ENCODE assay signal across 1 cellular context in the genomic region with DNA sequence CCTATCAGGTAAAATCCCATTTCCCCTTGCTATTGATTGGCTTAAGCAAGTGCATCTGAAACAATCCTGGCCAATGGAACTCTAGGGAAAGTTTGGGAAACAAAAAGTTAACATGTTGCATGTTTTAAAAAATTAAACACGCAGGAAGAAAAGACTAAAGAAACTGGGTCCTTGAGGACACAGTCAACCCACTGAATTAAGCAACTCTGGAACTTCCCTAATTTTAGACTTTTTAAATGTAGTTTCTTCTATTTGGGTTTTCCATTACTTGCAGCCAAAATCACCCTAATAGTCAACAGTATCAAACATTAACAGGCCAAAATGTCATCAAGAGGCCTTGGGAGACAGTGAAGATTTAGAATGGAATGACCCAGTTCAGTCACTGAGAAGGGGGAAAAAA.
TF ChIP-seq lines count a peak whose summit lies in the region.

No MANE protein-coding gene starts in this region.

TF ChIP-seq in IMR-90, 13 proteins besides CTCF, POLR2A, EP300 and RAD21 (continued from another document):
- TF ChIP-seq FOS (IDR thresholded peaks at IDR 0.05; ENCODE audit: low read depth, low read length) (no peak), CHD1 (IDR thresholded peaks at IDR 0.05; ENCODE audit: low read depth, low read length) (no peak), RFX5 (IDR thresholded peaks at IDR 0.05; ENCODE audit: low read depth, low read length) (no peak), SMC3 (IDR thresholded peaks at IDR 0.05; ENCODE audit: low read depth, low read length) (no peak), MAFK (IDR thresholded peaks at IDR 0.05; ENCODE audit: low read depth, low read length) (no peak), MAZ (IDR thresholded peaks at IDR 0.05; ENCODE audit: borderline replicate concordance, low read depth, low read length) (no peak), MXI1 (IDR thresholded peaks at IDR 0.05; ENCODE audit: borderline replicate concordance, low read depth, low read length) (no peak)
- TF ChIP-seq, protein P1, sequence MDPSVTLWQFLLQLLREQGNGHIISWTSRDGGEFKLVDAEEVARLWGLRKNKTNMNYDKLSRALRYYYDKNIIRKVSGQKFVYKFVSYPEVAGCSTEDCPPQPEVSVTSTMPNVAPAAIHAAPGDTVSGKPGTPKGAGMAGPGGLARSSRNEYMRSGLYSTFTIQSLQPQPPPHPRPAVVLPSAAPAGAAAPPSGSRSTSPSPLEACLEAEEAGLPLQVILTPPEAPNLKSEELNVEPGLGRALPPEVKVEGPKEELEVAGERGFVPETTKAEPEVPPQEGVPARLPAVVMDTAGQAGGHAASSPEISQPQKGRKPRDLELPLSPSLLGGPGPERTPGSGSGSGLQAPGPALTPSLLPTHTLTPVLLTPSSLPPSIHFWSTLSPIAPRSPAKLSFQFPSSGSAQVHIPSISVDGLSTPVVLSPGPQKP (IDR thresholded peaks at IDR 0.05; ENCODE audit: borderline replicate concordance, low read depth, low read length) = no peak
